7 cellular contexts compared by ENCODE assay signal in genomic region chr1:245691897-245692296, GRCh38.
"Had no signal": no experiment of that assay in that cellular context is flagged by ENCODE, and none has a peak within 500 bp of the region (broad histone marks: within the 10 kb centered on the region; RNA-seq: fewer than 3 reads in every experiment).

No MANE protein-coding gene starts in this region.

- H3K4me3 ChIP-seq: GM23248 had no signal

- H3K9me3 Mint-ChIP-seq: H9, IgD-negative memory B cell had no signal

- H3K9ac ChIP-seq: GM23248 had no signal

- H3K27ac ChIP-seq: GM23248, HL-60 had no signal

- H3K4me3 Mint-ChIP-seq: H9, IgD-negative memory B cell had no signal

- DNase-seq: GM23248, GOT3, H9, HCEC 1CT, KG1 had no signal

- H3K27ac Mint-ChIP-seq: H9, IgD-negative memory B cell had no signal

- H2AFZ ChIP-seq: GM23248 had no signal
